In genomic region chr15:85479071-85479647, GRCh38 we compare ENCODE assay signal across 9 cellular contexts.
DNase-seq lines count a peak whose midpoint lies in the region; ATAC-seq and TF ChIP-seq lines count a peak whose summit lies in the region.
"Had no signal": no experiment of that assay in that cellular context is flagged by ENCODE, and none has a peak within 500 bp of the region (broad histone marks: within the 10 kb centered on the region; RNA-seq: fewer than 3 reads in every experiment).

No MANE protein-coding gene starts in this region.

- peaks cover 74% of the 10 kb centered on the region for H3K4me1 ChIP-seq in foreskin keratinocyte
- H3K4me1 ChIP-seq in skeletal muscle satellite cell (ENCODE audit: control insufficient read depth, insufficient read depth, low read length), result peaks cover 46% of the 10 kb centered on the region

- no peaks in the 10 kb centered on the region for H3K9me3 ChIP-seq in skeletal muscle satellite cell (replicated peaks; ENCODE audit: low read length)

- POLR2A ChIA-PET in RWPE1 (lab: Yijun Ruan, JAX; ENCODE audit: low non-redundant PET), result no interaction called here

- peaks cover 39 to 54% of the 10 kb centered on the region in 2 donors for H3K4me1 Mint-ChIP-seq in immature natural killer cell

- peak overlapping the region; percentile 60 for H3K9ac ChIP-seq in skeletal muscle satellite cell (ENCODE audit: low read depth, low read length)

- no peaks in the 10 kb centered on the region for H3K9me3 Mint-ChIP-seq in immature natural killer cell
- H3K9me3 Mint-ChIP-seq: activated CD8-positive, alpha-beta T cell treated with anti-CD3 and anti-CD28 coated beads for 36 hours had no signal

- H3K4me2 ChIP-seq in skeletal muscle satellite cell (ENCODE audit: low read length), result peak overlapping the region; percentile 30

- TF ChIP-seq CTCF in RWPE1 (conservative IDR thresholded peaks at IDR 0.05; ENCODE audit: low read depth) (no peak), foreskin keratinocyte (conservative IDR thresholded peaks at IDR 0.05) (no peak)

- DNase-seq in NCI-H748 (lab: John Stamatoyannopoulos, UW; ENCODE audit: unreplicated experiment), result peak; percentile 67
- DNase-seq in NCI-H748 treated with DMSO at 0.1 percent for 48 hours (lab: John Stamatoyannopoulos, UW), result no peak
- peak; percentile 19 for DNase-seq in RWPE1 (ENCODE audit: low spot score)
- DNase-seq in foreskin keratinocyte, result peak; percentile 73 to 86
- DNase-seq in immature natural killer cell, result no peak
- DNase-seq in NCI-H526 treated with DMSO at 0.1 percent for 48 hours (lab: John Stamatoyannopoulos, UW), result no peak
- DNase-seq: activated CD8-positive, alpha-beta T cell treated with anti-CD3 and anti-CD28 coated beads for 36 hours had no signal

- H3K4me3 ChIP-seq in skeletal muscle satellite cell (ENCODE audit: low read length), result no peak overlapping the region

- no peak overlapping the region for H3K4me3 Mint-ChIP-seq in immature natural killer cell
- H3K4me3 Mint-ChIP-seq: activated CD8-positive, alpha-beta T cell treated with anti-CD3 and anti-CD28 coated beads for 36 hours had no signal

- CTCF ChIA-PET in RWPE1 (lab: Yijun Ruan, JAX), result interaction anchor here (0.6 to 1.2 kb wide), 2 partner anchors 30 to 224 kb away, joined by 3 to 4 read pairs; no protein-coding TSS in a partner anchor

- no peaks in the 10 kb centered on the region for H3K36me3 Mint-ChIP-seq in immature natural killer cell

- H3K27me3 ChIP-seq in foreskin keratinocyte, result no peaks in the 10 kb centered on the region
- H3K27me3 ChIP-seq in skeletal muscle satellite cell (ENCODE audit: control insufficient read depth, insufficient read depth, low read length), result no peaks in the 10 kb centered on the region

- peaks cover 0 to 4% (median 2%) of the 10 kb centered on the region in 3 donors for H3K27me3 Mint-ChIP-seq in immature natural killer cell (ENCODE audit: low read depth in 3 of 3)
- H3K27me3 Mint-ChIP-seq: activated CD8-positive, alpha-beta T cell treated with anti-CD3 and anti-CD28 coated beads for 36 hours had no signal

- H3K27ac Mint-ChIP-seq in immature natural killer cell, result no peak overlapping the region
- H3K27ac Mint-ChIP-seq: activated CD8-positive, alpha-beta T cell treated with anti-CD3 and anti-CD28 coated beads for 36 hours had no signal

- ATAC-seq in foreskin keratinocyte (peak; percentile 8), HG03520 (IDR thresholded peaks at IDR 0.05; ENCODE audit: unreplicated experiment) (no peak)
- ATAC-seq: activated CD8-positive, alpha-beta T cell treated with anti-CD3 and anti-CD28 coated beads for 36 hours had no signal

- H3K27ac ChIP-seq in RWPE1, result no peak overlapping the region
- H3K27ac ChIP-seq in foreskin keratinocyte, result peak overlapping the region; percentile 60

- no peaks in the 10 kb centered on the region for H3K36me3 ChIP-seq in skeletal muscle satellite cell (ENCODE audit: insufficient read depth, low read length)

Comparison
In these comparisons a context has a peak if more than half of its experiments do, and no peak if none do; other contexts are left out.
1. DNase-seq: peak in NCI-H748 (single experiment), RWPE1 (single experiment) and foreskin keratinocyte (2 of 2); none in NCI-H748 treated with DMSO at 0.1 percent for 48 hours (single experiment), immature natural killer cell (0 of 3) and NCI-H526 treated with DMSO at 0.1 percent for 48 hours (single experiment).